In genomic region chr5:123454236-123454911, GRCh38 we compare ENCODE assay signal across 16 cellular contexts. TPM values are rescaled to one million over a fixed set of nuclear protein-coding genes. Genes with fewer than 3 reads are reported as not detected.
DNase-seq lines count a peak whose midpoint lies in the region; TF ChIP-seq lines count a peak whose summit lies in the region.
"Had no signal": no experiment of that assay in that cellular context is flagged by ENCODE, and none has a peak within 500 bp of the region (broad histone marks: within the 10 kb centered on the region; RNA-seq: fewer than 3 reads in every experiment).

No MANE protein-coding gene starts in this region.

- H3K9ac ChIP-seq in neuronal stem cell (ENCODE audit: low read depth, low read length, poor library complexity), result no peak overlapping the region

- no peaks in the 10 kb centered on the region for H3K79me1 ChIP-seq in neuronal stem cell (ENCODE audit: low read depth, low read length)

- no peak overlapping the region for H4K8ac ChIP-seq in neuronal stem cell (ENCODE audit: low read depth, low read length)

- no peak overlapping the region for H3K27ac ChIP-seq in brain microvascular endothelial cell
- no peak overlapping the region for H3K27ac ChIP-seq in neuronal stem cell (replicated peaks; ENCODE audit: low read length)
- no peak overlapping the region for H3K27ac ChIP-seq in coronary artery
- H3K27ac ChIP-seq: ascending aorta, SJSA1 had no signal

- no peaks in the 10 kb centered on the region for H3K36me3 ChIP-seq in brain microvascular endothelial cell (replicated peaks)
- H3K36me3 ChIP-seq in neuronal stem cell (replicated peaks in 1 of 2; ENCODE audit: control insufficient read depth in 2 of 2, insufficient read depth in 2 of 2, low read length in 2 of 2), result no peaks in the 10 kb centered on the region
- H3K36me3 ChIP-seq: ascending aorta, SJSA1 had no signal

- H3K23ac ChIP-seq in neuronal stem cell (ENCODE audit: low read depth, low read length, poor library complexity), result no peak overlapping the region

- no peak overlapping the region for H4K91ac ChIP-seq in neuronal stem cell (ENCODE audit: low read depth, low read length, poor library complexity)

- no peak overlapping the region for H3K18ac ChIP-seq in neuronal stem cell (ENCODE audit: low read length)

- H2BK120ac ChIP-seq in neuronal stem cell (ENCODE audit: low read depth, low read length), result no peak overlapping the region

- H2BK15ac ChIP-seq in neuronal stem cell (ENCODE audit: low read length), result no peak overlapping the region

- TF ChIP-seq CTCF in brain microvascular endothelial cell (IDR thresholded peaks at IDR 0.05; ENCODE audit: low read depth, low read length, missing control alignments), result no peak
- no peak for TF ChIP-seq CTCF in coronary artery (IDR thresholded peaks at IDR 0.05)

- H3K9me3 ChIP-seq in neuronal stem cell (replicated peaks in 1 of 2; ENCODE audit: control insufficient read depth in 2 of 2, insufficient read depth in 1 of 2, low read depth in 1 of 2, low read length in 2 of 2), result no peaks in the 10 kb centered on the region
- H3K9me3 ChIP-seq: ascending aorta, SJSA1 had no signal

- DNase-seq in NCI-H2171 treated with DMSO at 0.1 percent for 48 hours (lab: John Stamatoyannopoulos, UW) (peak; percentile 53), NCI-H2171 (lab: John Stamatoyannopoulos, UW) (no peak), MV-4-11 (lab: John Stamatoyannopoulos, UW) (peak; percentile 48), brain microvascular endothelial cell (peak; percentile 10), neuronal stem cell (ENCODE audit: low spot score) (no peak), KG1 (lab: John Stamatoyannopoulos, UW) (no peak), NCI-H187 (lab: John Stamatoyannopoulos, UW) (no peak), coronary artery (ENCODE audit: low spot score) (no peak)
- DNase-seq: CD4-positive, alpha-beta memory T cell; GDM1; HFFc6; naive thymus-derived CD8-positive, alpha-beta T cell; NCI-H2029; NK-92 treated with Interleukin-12 subunit alpha and Interleukin-12 subunit beta, amount 100 ng/mL, for 24 hours had no signal

- no peak overlapping the region for H2BK12ac ChIP-seq in neuronal stem cell (ENCODE audit: low read length)

- H3K4me1 ChIP-seq in neuronal stem cell (ENCODE audit: control insufficient read depth in 2 of 2, insufficient read depth in 1 of 2, low read depth in 1 of 2, low read length in 2 of 2), result peaks cover 6 to 15% of the 10 kb centered on the region in 2 donors
- H3K4me1 ChIP-seq: ascending aorta had no signal

- no peak overlapping the region for H2BK5ac ChIP-seq in neuronal stem cell (ENCODE audit: low read length)

- H3K4me2 ChIP-seq in neuronal stem cell (ENCODE audit: insufficient read depth, low read length, poor library complexity, severe bottlenecking), result no peak overlapping the region

- in situ Hi-C loops in brain microvascular endothelial cell (cut with HindIII; ENCODE audit: low pct_ligation_motif_present, low sequenced_read_pairs), result no loop called here

- no peaks in the 10 kb centered on the region for H3K27me3 ChIP-seq in brain microvascular endothelial cell (replicated peaks)
- no peaks in the 10 kb centered on the region for H3K27me3 ChIP-seq in neuronal stem cell (ENCODE audit: control insufficient read depth in 3 of 3, insufficient read depth in 3 of 3, low read depth in 1 of 3, low read length in 3 of 3)
- H3K27me3 ChIP-seq: ascending aorta had no signal

- H2AFZ ChIP-seq in neuronal stem cell (ENCODE audit: low read length), result peak overlapping the region; percentile 65

- H2AK5ac ChIP-seq in neuronal stem cell (ENCODE audit: low read depth, low read length), result no peak overlapping the region

- H3K4me3 ChIP-seq in brain microvascular endothelial cell (ENCODE audit: low read depth, low read length), result no peak overlapping the region
- H3K4me3 ChIP-seq in neuronal stem cell (ENCODE audit: low read length in 2 of 2), result no peak overlapping the region
- no peak overlapping the region for H3K4me3 ChIP-seq in coronary artery
- H3K4me3 ChIP-seq: ascending aorta, SJSA1 had no signal

- no CpG with 5 or more reads among the region's 1 CpG for WGBS in neuronal stem cell (ENCODE audit: extremely low coverage in 2 of 2, insufficient read length in 2 of 2, insufficient replicate concordance in 1 of 2), 2 donors

- no peak overlapping the region for H3K4ac ChIP-seq in neuronal stem cell (ENCODE audit: low read length)

- no peak overlapping the region for H3K14ac ChIP-seq in neuronal stem cell (ENCODE audit: low read length)

RNA-seq across cellular contexts. Expression of gene CEP120, which starts 31.2 kb away (rescaled TPM):
- polyA plus RNA-seq in neuronal stem cell (2013, experiment 1 of 2), result 13.0 TPM
- 13.5 TPM for polyA plus RNA-seq in neuronal stem cell (2013, experiment 2 of 2)

RNA-seq across cellular contexts. Expression of gene CSNK1G3, which starts 57.6 kb away (rescaled TPM):
- polyA plus RNA-seq in neuronal stem cell (2013, experiment 1 of 2), result 29.5 TPM
- polyA plus RNA-seq in neuronal stem cell (2013, experiment 2 of 2), result 32.6 TPM

Comparison
In these comparisons a context has a peak if more than half of its experiments do, and no peak if none do; other contexts are left out.
1. DNase-seq: peak in NCI-H2171 treated with DMSO at 0.1 percent for 48 hours (single experiment), MV-4-11 (single experiment) and brain microvascular endothelial cell (single experiment); none in NCI-H2171 (single experiment), neuronal stem cell (single experiment), KG1 (single experiment), NCI-H187 (0 of 2) and coronary artery (single experiment).